10 cellular contexts compared by ENCODE assay signal in genomic region chr16:30866031-30866430, GRCh38. TPM values are rescaled to one million over a fixed set of nuclear protein-coding genes. Genes with fewer than 3 reads are reported as not detected.
"Had no signal": no experiment of that assay in that cellular context is flagged by ENCODE, and none has a peak within 500 bp of the region (broad histone marks: within the 10 kb centered on the region; RNA-seq: fewer than 3 reads in every experiment).

No MANE protein-coding gene starts in this region.

- DNase-seq: GM23248, GOT3, H7, IMR-90 had no signal

- H3K27ac ChIP-seq: GM23248 had no signal

- H3K36me3 ChIP-seq: HAP-1 had no signal

- H2AFZ ChIP-seq: GM23248 had no signal

- ATAC-seq: HCT116, K562 had no signal

- FAIRE-seq: HTR-8/SVneo, K562 had no signal

- H3K9me3 ChIP-seq: HAP-1 had no signal

- H3K4me3 ChIP-seq: GM23248, HAP-1, K562 had no signal

- H3K4me1 ChIP-seq: HAP-1 had no signal

RNA-seq across cellular contexts. Expression of gene CTF1, which starts 30.4 kb away (rescaled TPM):
- total RNA-seq: H4, HT-29 had no signal
